28 cellular contexts compared by ENCODE assay signal in genomic region chr6:155505560-155505959, GRCh38. TPM values are rescaled to one million over a fixed set of nuclear protein-coding genes. Genes with fewer than 3 reads are reported as not detected.
DNase-seq lines count a peak whose midpoint lies in the region; ATAC-seq and TF ChIP-seq lines count a peak whose summit lies in the region.
"Had no signal": no experiment of that assay in that cellular context is flagged by ENCODE, and none has a peak within 500 bp of the region (broad histone marks: within the 10 kb centered on the region; RNA-seq: fewer than 3 reads in every experiment).

No MANE protein-coding gene starts in this region.

- H3K4me1 ChIP-seq in adrenal gland (replicated peaks in 1 of 2) (peaks cover 8 to 12% of the 10 kb centered on the region in 2 donors), lower lobe of right lung (peaks cover 4% of the 10 kb centered on the region), tibial artery (peaks cover 0 to 62% (median 24%) of the 10 kb centered on the region in 4 donors)
- H3K4me1 ChIP-seq: tibial nerve had no signal

- no peaks in the 10 kb centered on the region for H3K9me3 Mint-ChIP-seq in HFFc6
- H3K9me3 Mint-ChIP-seq: CD4-positive, alpha-beta T cell had no signal

- H3K27me3 ChIP-seq in adrenal gland (no peaks in the 10 kb centered on the region), lower lobe of right lung (ENCODE audit: low read depth) (no peaks in the 10 kb centered on the region), tibial artery (no peaks in the 10 kb centered on the region)
- H3K27me3 ChIP-seq: tibial nerve had no signal

- intact Hi-C loops in adrenal gland (cut with DNase I) = no loop called here
- intact Hi-C loops in lower lobe of right lung (cut with DNase I) = no loop called here
- intact Hi-C loops in tibial artery (cut with DNase I; ENCODE audit: low total_unique reads) = no loop called here

- peak overlapping the region in 3 of 5 donors; percentile 1 to 67 (median 31) for H3K27ac ChIP-seq in adrenal gland
- H3K27ac ChIP-seq in lower lobe of right lung = peak overlapping the region; percentile 4
- H3K27ac ChIP-seq in tibial artery = peak overlapping the region; percentile 50 to 56
- H3K27ac ChIP-seq: tibial nerve had no signal

- no peak for TF ChIP-seq POLR2A in adrenal gland (IDR thresholded peaks at IDR 0.05)

- H3K36me3 Mint-ChIP-seq in HFFc6 (ENCODE audit: low read depth) = no peaks in the 10 kb centered on the region; the same call in 1 of the 2 replicates

- ATAC-seq in lower lobe of right lung = no peak
- no peak for ATAC-seq in HG02798 (IDR thresholded peaks at IDR 0.05; ENCODE audit: poor library complexity, unreplicated experiment)
- ATAC-seq: PC-3; sciatic nerve; stimulated activated naive CD8-positive, alpha-beta T cell treated with anti-CD3 and anti-CD28 coated beads, Interleukin-15, amount 100 ng/mL, for 72 hours had no signal

- TF ChIP-seq CTCF in HFFc6 (IDR thresholded peaks at IDR 0.05) (no peak), adrenal gland (IDR thresholded peaks at IDR 0.05) (no peak), lower lobe of right lung (IDR thresholded peaks at IDR 0.05) (no peak), tibial artery (IDR thresholded peaks at IDR 0.05) (no peak)

- peaks cover 2% of the 10 kb centered on the region; the same call in 1 of the 2 replicates for H3K27me3 Mint-ChIP-seq in HFFc6 (ENCODE audit: insufficient read depth)
- H3K27me3 Mint-ChIP-seq: CD4-positive, alpha-beta T cell; naive B cell; stimulated activated naive CD8-positive, alpha-beta T cell treated with anti-CD3 and anti-CD28 coated beads, Interleukin-15, amount 100 ng/mL, for 72 hours had no signal

- H3K36me3 ChIP-seq in adrenal gland (replicated peaks in 1 of 2) (no peaks in the 10 kb centered on the region), lower lobe of right lung (no peaks in the 10 kb centered on the region), tibial artery (no peaks in the 10 kb centered on the region)
- H3K36me3 ChIP-seq: tibial nerve had no signal

- no peak overlapping the region for H3K4me3 Mint-ChIP-seq in HFFc6
- H3K4me3 Mint-ChIP-seq: activated CD4-positive, alpha-beta memory T cell treated with anti-CD3 and anti-CD28 coated beads, Interleukin-2, amount 10 ng/mL, durations not matched to agents 7 days and 5 days; CD4-positive, alpha-beta T cell; naive B cell had no signal

- 10 to 24% (median 16%) methylated on average over 1 of the region's 1 CpG for WGBS in adrenal gland, 4 donors

- peak overlapping the region in 1 of 4 donors; percentile 24 for H3K4me3 ChIP-seq in adrenal gland
- H3K4me3 ChIP-seq in lower lobe of right lung = no peak overlapping the region
- H3K4me3 ChIP-seq in tibial artery = no peak overlapping the region
- H3K4me3 ChIP-seq: tibial nerve had no signal

- peak overlapping the region; percentile 10; the same call in 1 of the 2 replicates for H3K27ac Mint-ChIP-seq in HFFc6
- H3K27ac Mint-ChIP-seq: activated CD4-positive, alpha-beta memory T cell treated with anti-CD3 and anti-CD28 coated beads, Interleukin-2, amount 10 ng/mL, durations not matched to agents 7 days and 5 days; CD4-positive, alpha-beta T cell; naive B cell; stimulated activated naive CD8-positive, alpha-beta T cell treated with anti-CD3 and anti-CD28 coated beads, Interleukin-15, amount 100 ng/mL, for 72 hours had no signal

- peaks cover 15% of the 10 kb centered on the region for H3K4me1 Mint-ChIP-seq in HFFc6 (ENCODE audit: low read depth)
- H3K4me1 Mint-ChIP-seq: activated CD4-positive, alpha-beta memory T cell treated with anti-CD3 and anti-CD28 coated beads, Interleukin-2, amount 10 ng/mL, durations not matched to agents 7 days and 5 days; naive B cell had no signal

- DNase-seq in HFFc6 (peak; percentile 25), adrenal gland (no peak), lower lobe of right lung (no peak), tibial artery (no peak), OCI-M2 (lab: John Stamatoyannopoulos, UW; ENCODE audit: unreplicated experiment) (no peak)
- DNase-seq in stimulated activated CD8-positive, alpha-beta memory T cell treated with anti-CD3 and anti-CD28 coated beads, Interleukin-4, amount 100 ng/mL, for 48 hours = no peak
- DNase-seq: activated CD4-positive, alpha-beta memory T cell treated with anti-CD3 and anti-CD28 coated beads, Interleukin-2, amount 10 ng/mL, durations not matched to agents 7 days and 5 days; activated CD4-positive, CD25-positive, alpha-beta regulatory T cell treated with anti-CD3 and anti-CD28 coated beads, Interleukin-2, amount 50 U/mL, for 72 hours; activated effector memory CD4-positive, alpha-beta T cell treated with Interleukin-2 at 50 U/mL for 16 hours; CD4-positive, alpha-beta T cell; head of caudate nucleus; KBM-7; mesendoderm; MM.1S; naive B cell; NCI-H1417; NCI-H446; NCI-H82; PC-3; SHP77; stimulated activated naive CD8-positive, alpha-beta T cell treated with anti-CD3 and anti-CD28 coated beads, Interleukin-15, amount 100 ng/mL, for 72 hours had no signal

- H3K9me3 ChIP-seq in adrenal gland (replicated peaks in 1 of 3) = no peaks in the 10 kb centered on the region
- H3K9me3 ChIP-seq in lower lobe of right lung = peaks cover 5% of the 10 kb centered on the region
- H3K9me3 ChIP-seq in tibial artery = no peaks in the 10 kb centered on the region

RNA-seq across cellular contexts. Expression of gene NOX3, which starts 49.9 kb away (rescaled TPM):
- not detected for total RNA-seq in HFFc6 (2021; fragmentation: NEBNext Ultra II Directional; extraction: Animal tissue kit (Norgen Biotek cat#: 25700))
- total RNA-seq in adrenal gland = not detected
- polyA plus RNA-seq in adrenal gland = under 1 TPM in 2 of 3 donors, not detected in 1; 0.11 to 0.24 TPM
- total RNA-seq in lower lobe of right lung = not detected
- total RNA-seq: activated CD4-positive, alpha-beta memory T cell treated with anti-CD3 and anti-CD28 coated beads, Interleukin-2, amount 10 ng/mL, durations not matched to agents 7 days and 5 days; cardiac septum; CD4-positive, alpha-beta T cell; dermis microvascular lymphatic vessel endothelial cell; HT1080; PC-3; sciatic nerve; T-helper 1 cell treated with Interleukin-12 subunit alpha and Interleukin-12 subunit beta and Interleukin-4 antibody, amounts not matched to agents 30 ng/mL and 1 ng/mL, for 36 hours; tibial nerve had no signal
